In genomic region chrX:133353233-133353632, GRCh38 we compare ENCODE assay signal across 32 cellular contexts.
"Had no signal": no experiment of that assay in that cellular context is flagged by ENCODE, and none has a peak within 500 bp of the region (broad histone marks: within the 10 kb centered on the region; RNA-seq: fewer than 3 reads in every experiment).

No MANE protein-coding gene starts in this region.

- H3K4me3 ChIP-seq: breast epithelium, coronary artery, esophagus squamous epithelium, gastroesophageal sphincter, heart right ventricle, hepatocyte had no signal

- H3K4me1 Mint-ChIP-seq: activated CD4-positive, alpha-beta memory T cell treated with anti-CD3 and anti-CD28 coated beads, Interleukin-2, amount 10 ng/mL, durations not matched to agents 7 days and 5 days; activated CD4-positive, alpha-beta T cell treated with anti-CD3 and anti-CD28 coated beads, Interleukin-2, amount 10 ng/mL, durations not matched to agents 7 days and 5 days; activated naive CD4-positive, alpha-beta T cell treated with anti-CD3 and anti-CD28 coated beads, Interleukin-2, amount 10 ng/mL, durations not matched to agents 7 days and 5 days; activated naive CD8-positive, alpha-beta T cell treated with anti-CD3 and anti-CD28 coated beads, Interleukin-2, amount 10 ng/mL, durations not matched to agents 7 days and 5 days; central memory CD8-positive, alpha-beta T cell had no signal

- H3K27ac ChIP-seq: breast epithelium, coronary artery, epithelial cell of prostate, esophagus squamous epithelium, gastroesophageal sphincter, heart right ventricle, hepatocyte had no signal

- H3K9me3 ChIP-seq: breast epithelium, esophagus squamous epithelium, gastroesophageal sphincter, heart right ventricle had no signal

- H3K79me2 ChIP-seq: hepatocyte had no signal

- H3K4me1 ChIP-seq: breast epithelium, heart right ventricle had no signal

- H3K27ac Mint-ChIP-seq: activated CD4-positive, alpha-beta memory T cell treated with anti-CD3 and anti-CD28 coated beads, Interleukin-2, amount 10 ng/mL, durations not matched to agents 7 days and 5 days; activated CD4-positive, alpha-beta T cell treated with anti-CD3 and anti-CD28 coated beads, Interleukin-2, amount 10 ng/mL, durations not matched to agents 7 days and 5 days; activated naive CD4-positive, alpha-beta T cell treated with anti-CD3 and anti-CD28 coated beads, Interleukin-2, amount 10 ng/mL, durations not matched to agents 7 days and 5 days; activated naive CD4-positive, alpha-beta T cell treated with anti-CD3 and anti-CD28 coated beads, Interleukin-2, amount 50 U/mL, for 72 hours; activated naive CD8-positive, alpha-beta T cell treated with anti-CD3 and anti-CD28 coated beads, Interleukin-2, amount 10 ng/mL, durations not matched to agents 7 days and 5 days; activated T-cell treated with anti-CD3 and anti-CD28 coated beads, Interleukin-2, amount 50 U/mL, for 24 hours; activated T-cell treated with anti-CD3 and anti-CD28 coated beads, Interleukin-2, amount 50 U/mL, for 72 hours; brain; effector memory CD8-positive, alpha-beta T cell had no signal

- ATAC-seq: activated naive CD4-positive, alpha-beta T cell treated with anti-CD3 and anti-CD28 coated beads, Interleukin-2, amount 50 U/mL, for 72 hours; activated T-cell treated with anti-CD3 and anti-CD28 coated beads, Interleukin-2, amount 50 U/mL, for 72 hours; effector memory CD8-positive, alpha-beta T cell; gastroesophageal sphincter; heart right ventricle had no signal

- H3K27me3 Mint-ChIP-seq: activated CD4-positive, alpha-beta memory T cell treated with anti-CD3 and anti-CD28 coated beads, Interleukin-2, amount 10 ng/mL, durations not matched to agents 7 days and 5 days; activated CD4-positive, alpha-beta T cell treated with anti-CD3 and anti-CD28 coated beads, Interleukin-2, amount 10 ng/mL, durations not matched to agents 7 days and 5 days; activated naive CD4-positive, alpha-beta T cell treated with anti-CD3 and anti-CD28 coated beads, Interleukin-2, amount 10 ng/mL, durations not matched to agents 7 days and 5 days; brain; central memory CD8-positive, alpha-beta T cell had no signal

- FAIRE-seq: endometrium, endothelial cell of umbilical vein had no signal

- H3K36me3 Mint-ChIP-seq: activated naive CD4-positive, alpha-beta T cell treated with anti-CD3 and anti-CD28 coated beads, Interleukin-2, amount 10 ng/mL, durations not matched to agents 7 days and 5 days; activated naive CD4-positive, alpha-beta T cell treated with anti-CD3 and anti-CD28 coated beads, Interleukin-2, amount 50 U/mL, for 72 hours; activated naive CD8-positive, alpha-beta T cell treated with anti-CD3 and anti-CD28 coated beads, Interleukin-2, amount 10 ng/mL, durations not matched to agents 7 days and 5 days had no signal

- H3K36me3 ChIP-seq: breast epithelium, esophagus squamous epithelium, gastroesophageal sphincter, heart right ventricle had no signal

- H2AFZ ChIP-seq: hepatocyte had no signal

- H3K27me3 ChIP-seq: esophagus squamous epithelium, gastroesophageal sphincter, hepatocyte had no signal

- H3K4me3 Mint-ChIP-seq: activated CD4-positive, alpha-beta memory T cell treated with anti-CD3 and anti-CD28 coated beads, Interleukin-2, amount 10 ng/mL, durations not matched to agents 7 days and 5 days; activated CD4-positive, alpha-beta T cell treated with anti-CD3 and anti-CD28 coated beads, Interleukin-2, amount 10 ng/mL, durations not matched to agents 7 days and 5 days; activated naive CD4-positive, alpha-beta T cell treated with anti-CD3 and anti-CD28 coated beads, Interleukin-2, amount 10 ng/mL, durations not matched to agents 7 days and 5 days; activated naive CD8-positive, alpha-beta T cell treated with anti-CD3 and anti-CD28 coated beads, Interleukin-2, amount 10 ng/mL, durations not matched to agents 7 days and 5 days; activated T-cell treated with anti-CD3 and anti-CD28 coated beads, Interleukin-2, amount 50 U/mL, for 24 hours; activated T-cell treated with anti-CD3 and anti-CD28 coated beads, Interleukin-2, amount 50 U/mL, for 72 hours; brain; central memory CD8-positive, alpha-beta T cell; effector memory CD8-positive, alpha-beta T cell had no signal

- DNase-seq: activated CD4-positive, alpha-beta memory T cell treated with anti-CD3 and anti-CD28 coated beads, Interleukin-2, amount 10 ng/mL, durations not matched to agents 7 days and 5 days; activated CD4-positive, alpha-beta T cell treated with anti-CD3 and anti-CD28 coated beads for 1 hour; activated CD4-positive, alpha-beta T cell treated with anti-CD3 and anti-CD28 coated beads for 4 hours; activated CD4-positive, alpha-beta T cell treated with anti-CD3 and anti-CD28 coated beads, Interleukin-2, amount 10 ng/mL, durations not matched to agents 7 days and 5 days; activated CD4-positive, alpha-beta T cell treated with anti-CD3 and anti-CD28 coated beads, Interleukin-2, amount 50 U/mL, for 4 hours; activated CD8-positive, alpha-beta memory T cell treated with anti-CD3 and anti-CD28 coated beads, Interleukin-2, amount 50 U/mL, for 48 hours; activated gamma-delta T cell; activated naive CD4-positive, alpha-beta T cell; activated naive CD4-positive, alpha-beta T cell treated with anti-CD3 and anti-CD28 coated beads, Interleukin-2, amount 10 ng/mL, durations not matched to agents 7 days and 5 days; activated naive CD8-positive, alpha-beta T cell treated with anti-CD3 and anti-CD28 coated beads, Interleukin-2, amount 10 ng/mL, durations not matched to agents 7 days and 5 days; activated T-cell treated with anti-CD3 and anti-CD28 coated beads for 4 hours; activated T-cell treated with anti-CD3 and anti-CD28 coated beads, Interleukin-2, amount 50 U/mL, for 24 hours; activated T-cell treated with anti-CD3 and anti-CD28 coated beads, Interleukin-2, amount 50 U/mL, for 72 hours; amniotic stem cell; anterior cingulate cortex; dermis blood vessel endothelial cell; effector CD4-positive, alpha-beta T cell; effector memory CD8-positive, alpha-beta T cell; esophagus squamous epithelium; foreskin melanocyte; heart right ventricle; T-helper 2 cell had no signal

- H3K9me3 Mint-ChIP-seq: activated CD4-positive, alpha-beta memory T cell treated with anti-CD3 and anti-CD28 coated beads, Interleukin-2, amount 10 ng/mL, durations not matched to agents 7 days and 5 days; activated CD4-positive, alpha-beta T cell treated with anti-CD3 and anti-CD28 coated beads, Interleukin-2, amount 10 ng/mL, durations not matched to agents 7 days and 5 days; activated naive CD4-positive, alpha-beta T cell treated with anti-CD3 and anti-CD28 coated beads, Interleukin-2, amount 10 ng/mL, durations not matched to agents 7 days and 5 days; activated naive CD4-positive, alpha-beta T cell treated with anti-CD3 and anti-CD28 coated beads, Interleukin-2, amount 50 U/mL, for 72 hours; activated naive CD8-positive, alpha-beta T cell treated with anti-CD3 and anti-CD28 coated beads, Interleukin-2, amount 10 ng/mL, durations not matched to agents 7 days and 5 days; activated T-cell treated with anti-CD3 and anti-CD28 coated beads, Interleukin-2, amount 50 U/mL, for 24 hours; activated T-cell treated with anti-CD3 and anti-CD28 coated beads, Interleukin-2, amount 50 U/mL, for 72 hours; brain; central memory CD8-positive, alpha-beta T cell; effector memory CD8-positive, alpha-beta T cell had no signal

- H3K4me2 ChIP-seq: hepatocyte had no signal
